ENCODE assay signal across 11 cellular contexts in the genomic region with DNA sequence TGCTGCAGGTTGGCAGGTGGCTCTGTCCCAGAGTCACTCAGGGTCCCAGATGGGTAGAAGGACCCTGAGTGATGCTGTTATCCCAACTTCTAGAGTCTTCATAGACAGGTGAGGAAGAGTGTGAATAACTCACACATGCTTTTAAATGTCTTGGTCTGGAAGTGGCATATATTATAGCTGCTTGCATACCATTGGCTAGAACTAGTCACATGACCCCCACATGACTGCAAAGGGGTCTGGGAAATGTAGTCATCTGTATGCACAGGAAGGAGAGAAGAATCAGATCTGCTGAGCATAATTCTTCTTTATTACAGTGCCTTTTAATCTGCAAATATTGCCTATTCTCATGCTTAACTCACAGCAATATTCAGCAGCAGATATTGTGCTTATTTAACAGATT. TPM values are rescaled to one million over a fixed set of nuclear protein-coding genes. Genes with fewer than 3 reads are reported as not detected.
A peak's percentile ranks its signal among the peaks of the same experiment; 100 is the strongest.
DNase-seq lines count a peak whose midpoint lies in the region; ATAC-seq, FAIRE-seq and TF ChIP-seq lines count a peak whose summit lies in the region.
"Had no signal": no experiment of that assay in that cellular context is flagged by ENCODE, and none has a peak within 500 bp of the region (broad histone marks: within the 10 kb centered on the region; RNA-seq: fewer than 3 reads in every experiment).

No MANE protein-coding gene starts in this region.

- no peak overlapping the region for H3K56ac ChIP-seq in mesendoderm (ENCODE audit: low read length)

- no peak overlapping the region for H3K4me2 ChIP-seq in MM.1S (ENCODE audit: low read depth, low read length)
- H3K4me2 ChIP-seq in GM12878 (ENCODE audit: control insufficient read depth, insufficient read depth) = no peak overlapping the region
- no peak overlapping the region for H3K4me2 ChIP-seq in mesendoderm (ENCODE audit: low read length)

- no TSS peak for BruUV-seq in GM12878 (replicated peaks; lab: Mats Ljungman, UMichigan)

- CTCF ChIA-PET in GM12878 (lab: Yijun Ruan, JAX) = no interaction called here

- FAIRE-seq in GM12878 (lab: Jason Lieb, UNC) = no peak

- DNase-seq in NCI-H1105 (lab: John Stamatoyannopoulos, UW) (peak; percentile 2), NCI-H1105 treated with DMSO at 0.1 percent for 48 hours (lab: John Stamatoyannopoulos, UW) (no peak), MM.1S (peak; percentile 15), GM12878 (ENCODE audit: low read depth, low spot score) (peak; percentile 7), mesendoderm (peak; percentile 64), NCI-H1436 (lab: John Stamatoyannopoulos, UW) (no peak)
- DNase-seq in activated effector memory CD4-positive, alpha-beta T cell treated with Interleukin-2 at 50 U/mL for 16 hours = no peak

- TF ChIP-seq RAD21 in GM12878 (IDR thresholded peaks at IDR 0.05; ENCODE audit: insufficient read depth, low read depth, low read length) = no peak

- H3K27ac ChIP-seq in MM.1S (ENCODE audit: low read length) = no peak overlapping the region
- no peak overlapping the region for H3K27ac ChIP-seq in GM12878 (ENCODE audit: control insufficient read depth, insufficient read depth)
- no peak overlapping the region for H3K27ac ChIP-seq in mesendoderm (ENCODE audit: low read depth, low read length)
- H3K27ac ChIP-seq: epithelial cell of prostate, SJSA1 had no signal

- RAD21 ChIA-PET in GM12878 (lab: Charles Lee; ENCODE audit: unreplicated experiment) = no interaction called here

- no peak overlapping the region for H2AK5ac ChIP-seq in mesendoderm (ENCODE audit: low read length)

- no peak overlapping the region for H3K23ac ChIP-seq in mesendoderm (ENCODE audit: low read length)

- SMC1A ChIA-PET in GM12878 (lab: Charles Lee; ENCODE audit: uncharacterized antibody, unreplicated experiment) = no interaction called here

- H3K18ac ChIP-seq in mesendoderm (ENCODE audit: low read length) = no peak overlapping the region

- H3K9me3 ChIP-seq in MM.1S (replicated peaks; ENCODE audit: insufficient read depth, low read length) (no peaks in the 10 kb centered on the region), GM12878 (replicated peaks; ENCODE audit: control insufficient read depth, insufficient read depth, low read length) (no peaks in the 10 kb centered on the region; the same call in 2 of the 3 replicates)
- H3K9me3 ChIP-seq: SJSA1 had no signal

- no peak overlapping the region for H4K8ac ChIP-seq in mesendoderm (ENCODE audit: low read depth, low read length)

- no peak for TF ChIP-seq POLR2A in GM12878 (IDR thresholded peaks at IDR 0.05; ENCODE audit: low read depth, low read length)

- no peak for TF ChIP-seq CTCF in MM.1S (IDR thresholded peaks at IDR 0.05; ENCODE audit: low read length)
- TF ChIP-seq CTCF in GM12878 (IDR thresholded peaks at IDR 0.05 in 2 of 3, conservative IDR thresholded peaks at IDR 0.05 in 1 of 3; ENCODE audit: control insufficient read depth in 2 of 3, extremely low read depth in 1 of 3, insufficient read depth in 1 of 3, low read depth in 3 of 3, low read length in 3 of 3) = no peak

- no peak overlapping the region for H2BK15ac ChIP-seq in mesendoderm (replicated peaks; ENCODE audit: low read depth)

- no peak overlapping the region for H4K5ac ChIP-seq in mesendoderm (ENCODE audit: low read length)

- H3K4me3 ChIP-seq in MM.1S (ENCODE audit: low read length) (no peak overlapping the region), GM12878 (no peak overlapping the region), mesendoderm (ENCODE audit: low read length) (no peak overlapping the region)
- H3K4me3 ChIP-seq: SJSA1 had no signal

- intact Hi-C loops in GM12878 (cut with micrococcal nuclease; ENCODE audit: unreplicated experiment) = no loop called here

- ATAC-seq in GM12878 = peak; percentile 57
- ATAC-seq in GM21576 (IDR thresholded peaks at IDR 0.05; ENCODE audit: unreplicated experiment) = no peak

- no peak for TF ChIP-seq EP300 in GM12878 (IDR thresholded peaks at IDR 0.05; ENCODE audit: borderline replicate concordance in 1 of 2, control insufficient read depth in 1 of 2, low read depth in 2 of 2, low read length in 2 of 2)

- no peak overlapping the region for H3K4ac ChIP-seq in mesendoderm (ENCODE audit: low read depth, low read length)

- H3K4me1 ChIP-seq in MM.1S (ENCODE audit: low read length) (no peaks in the 10 kb centered on the region), GM12878 (ENCODE audit: control insufficient read depth, insufficient read depth, low read length) (no peaks in the 10 kb centered on the region), mesendoderm (ENCODE audit: control insufficient read depth, low read depth, low read length) (peaks cover 1% of the 10 kb centered on the region)
- H3K4me1 ChIP-seq: SJSA1 had no signal

- H3K36me3 ChIP-seq in MM.1S (replicated peaks; ENCODE audit: insufficient read depth, low read length) = no peaks in the 10 kb centered on the region
- no peaks in the 10 kb centered on the region for H3K36me3 ChIP-seq in GM12878 (ENCODE audit: control insufficient read depth in 2 of 2, insufficient read depth in 2 of 2, low read length in 1 of 2)
- H3K36me3 ChIP-seq in mesendoderm (ENCODE audit: control insufficient read depth, insufficient read depth, low read length) = no peaks in the 10 kb centered on the region
- H3K36me3 ChIP-seq: SJSA1 had no signal

- no peak overlapping the region for H3K9ac ChIP-seq in MM.1S (ENCODE audit: low read length)
- no peak overlapping the region for H3K9ac ChIP-seq in GM12878 (ENCODE audit: control insufficient read depth, insufficient read depth, low read length)
- H3K9ac ChIP-seq in mesendoderm (ENCODE audit: low read length) = no peak overlapping the region

- no peaks in the 10 kb centered on the region for H4K20me1 ChIP-seq in MM.1S (ENCODE audit: insufficient read depth, low read length)
- no peaks in the 10 kb centered on the region for H4K20me1 ChIP-seq in GM12878 (ENCODE audit: control insufficient read depth, insufficient read depth)

- no peaks in the 10 kb centered on the region for H3K79me1 ChIP-seq in mesendoderm (ENCODE audit: low read length)

- no peak overlapping the region for H2BK5ac ChIP-seq in mesendoderm (ENCODE audit: low read length)

- H2BK120ac ChIP-seq in mesendoderm (ENCODE audit: low read depth, low read length) = no peak overlapping the region

- H3K9me2 ChIP-seq in MM.1S (replicated peaks; ENCODE audit: insufficient read depth, low read length) = no peaks in the 10 kb centered on the region

- peaks cover 67% of the 10 kb centered on the region for H3K27me3 ChIP-seq in MM.1S (replicated peaks; ENCODE audit: insufficient read depth, low read length)
- H3K27me3 ChIP-seq in GM12878 (replicated peaks in 1 of 2; ENCODE audit: control insufficient read depth in 2 of 2, insufficient read depth in 2 of 2, low read length in 1 of 2) = no peaks in the 10 kb centered on the region
- no peaks in the 10 kb centered on the region for H3K27me3 ChIP-seq in mesendoderm (ENCODE audit: insufficient read depth, low read length, poor library complexity)
- H3K27me3 ChIP-seq: SJSA1 had no signal

- in situ Hi-C loops in GM12878 (cut with MboI) = no loop called here

- H3K79me2 ChIP-seq in MM.1S (ENCODE audit: low read length) (no peaks in the 10 kb centered on the region), GM12878 (ENCODE audit: control insufficient read depth, insufficient read depth, low read length) (no peaks in the 10 kb centered on the region), mesendoderm (ENCODE audit: control insufficient read depth, insufficient read depth, low read length) (no peaks in the 10 kb centered on the region)

- H3F3A ChIP-seq in MM.1S (ENCODE audit: insufficient read depth, low read length) = no peaks in the 10 kb centered on the region

- POLR2A ChIA-PET in GM12878 (lab: Charles Lee) = no interaction called here

- no peak overlapping the region for H2AFZ ChIP-seq in MM.1S (ENCODE audit: low read length)
- H2AFZ ChIP-seq in GM12878 (ENCODE audit: control insufficient read depth, low read depth, low read length) = no peak overlapping the region

TF ChIP-seq in GM12878, 131 proteins besides CTCF, POLR2A, EP300 and RAD21 (continues in another document):
- TF ChIP-seq RAD51 (IDR thresholded peaks at IDR 0.05) = peak; percentile 95
- TF ChIP-seq ATF3 (IDR thresholded peaks at IDR 0.05; ENCODE audit: borderline replicate concordance, extremely low read depth, low read depth, low read length) = peak; percentile 92; the same call in 1 of the 2 replicates
- peak; percentile 58 for TF ChIP-seq FOS (IDR thresholded peaks at IDR 0.05; ENCODE audit: borderline replicate concordance, extremely low read depth, insufficient read length)
- no peak for TF ChIP-seq ELK1 (IDR thresholded peaks at IDR 0.05; ENCODE audit: low read depth, low read length)
- peak; percentile 71 for TF ChIP-seq HCFC1 (IDR thresholded peaks at IDR 0.05; ENCODE audit: low read length)

RNA-seq across cellular contexts. Expression of gene KLHDC7A, which starts 28.2 kb away (rescaled TPM):
- not detected in 2 replicates for total RNA-seq in GM12878 (2013; cell fraction: nucleolus; rRNA removed)
- total RNA-seq in GM12878 (2014; rRNA removed) (not detected in 2 replicates), GM12878 (2014; rRNA removed; fragmentation: Illumina TruSeq; extraction: Trizol) (not detected in 2 replicates), GM12878 (2021) (not detected in 2 replicates)
- not detected for polyA plus RNA-seq in GM12878 (2011; ENCODE audit: low read depth)
- polyA plus RNA-seq in GM12878 (2011; rRNA removed) (not detected in 2 replicates), GM12878 (2014; fragmentation: Illumina TruSeq; extraction: Trizol) (not detected in 2 replicates), GM12878 (2014; fragmentation: Nextera tagmentation; extraction: Ambion mirVana) (not detected), GM12878 (2014; rRNA removed) (not detected in 2 replicates), GM12878 (2016; fragmentation: Nextera tagmentation; extraction: Ambion mirVana) (not detected)
- not detected in 2 replicates for polyA plus RNA-seq in GM12878 (2011; cell fraction: cytosol; rRNA removed)
- not detected in 2 replicates for polyA plus RNA-seq in GM12878 (2011; cell fraction: nucleus; rRNA removed)
- not detected in 2 replicates for polyA plus RNA-seq in GM12878 (2012)
- not detected in 2 replicates for polyA minus RNA-seq in GM12878 (2011; rRNA and poly(A)+ RNA removed)
- polyA minus RNA-seq in GM12878 (2011; cell fraction: cytosol; rRNA and poly(A)+ RNA removed) = not detected in 2 replicates
- not detected in 2 replicates for polyA minus RNA-seq in GM12878 (2011; cell fraction: nucleus; rRNA and poly(A)+ RNA removed)
- 3.8 TPM for polyA plus RNA-seq in mesendoderm (2013, experiment 1 of 2)
- 4.1 TPM for polyA plus RNA-seq in mesendoderm (2013, experiment 2 of 2)
- total RNA-seq: SJSA1, temporal lobe had no signal

Comparison
In these comparisons a context has a peak if more than half of its experiments do, and no peak if none do; other contexts are left out.
1. DNase-seq: peak in NCI-H1105 (single experiment), MM.1S (single experiment), GM12878 (single experiment) and mesendoderm (single experiment); none in NCI-H1105 treated with DMSO at 0.1 percent for 48 hours (single experiment), activated effector memory CD4-positive, alpha-beta T cell treated with Interleukin-2 at 50 U/mL for 16 hours (single experiment) and NCI-H1436 (single experiment).